ENCODE assay signal across 8 cellular contexts in the genomic region with DNA sequence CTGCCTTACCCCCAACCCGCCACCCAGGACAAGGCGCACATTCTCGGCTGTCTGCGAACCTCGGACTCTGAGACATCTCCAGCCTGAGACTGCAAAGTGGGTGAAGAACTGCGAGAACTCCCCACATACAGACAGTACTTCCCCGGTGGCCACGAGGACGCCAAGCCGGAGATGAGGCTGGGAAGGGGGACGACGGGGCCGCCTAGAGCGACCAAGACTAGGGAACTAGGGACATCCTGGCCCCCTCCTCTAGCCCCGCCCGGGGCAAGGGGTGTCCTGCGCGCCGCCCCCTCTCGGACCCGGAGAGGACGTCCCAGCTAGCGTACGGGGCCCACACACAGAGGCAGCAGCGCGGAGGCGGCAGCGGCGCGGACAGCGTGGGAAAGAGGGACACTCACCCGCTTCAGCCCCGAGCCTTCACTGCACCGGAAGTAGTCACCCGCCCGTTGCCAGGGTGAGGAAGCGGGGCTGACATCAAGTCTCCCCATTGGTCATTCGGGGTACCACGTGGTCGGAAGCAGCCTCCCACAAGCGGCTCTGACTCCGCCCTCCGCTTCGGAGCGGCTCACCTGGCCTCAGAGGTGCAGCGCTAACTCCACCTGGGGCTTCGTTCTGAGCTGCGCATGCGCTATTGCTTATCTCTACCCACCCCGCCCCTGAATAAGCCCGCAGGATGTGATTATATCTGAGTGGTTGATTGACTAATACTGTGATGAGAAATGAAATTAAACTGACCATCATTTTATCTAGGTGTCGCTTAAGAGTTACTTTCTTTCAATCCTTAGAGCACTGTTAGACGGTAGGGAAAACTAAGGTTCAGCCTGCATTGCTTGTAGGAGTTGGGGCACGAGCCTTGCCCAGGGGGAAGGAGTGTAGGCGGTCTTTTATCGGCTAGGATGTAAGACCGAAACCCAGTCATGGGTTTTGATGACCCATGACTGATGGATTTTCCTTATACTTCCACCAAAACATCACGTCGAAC. TPM values are rescaled to one million over a fixed set of nuclear protein-coding genes. Genes with fewer than 3 reads are reported as not detected.
DNase-seq lines count a peak whose midpoint lies in the region; ATAC-seq, FAIRE-seq and TF ChIP-seq lines count a peak whose summit lies in the region.

TASP1 (minus strand) TSS at position 437 of the 982 bp plus-strand sequence. CDS start 8,854 bp downstream, outside the sequence.

- H3K27me3 ChIP-seq in left ventricle myocardium inferior (ENCODE audit: low read depth): peaks cover 19% of the 10 kb centered on the region
- H3K27me3 ChIP-seq in prostate gland (replicated peaks; ENCODE audit: insufficient read depth): no peaks in the 10 kb centered on the region

- H3K36me3 ChIP-seq in left ventricle myocardium inferior (no peaks in the 10 kb centered on the region), prostate gland (no peaks in the 10 kb centered on the region), urinary bladder (ENCODE audit: insufficient read depth) (no peaks in the 10 kb centered on the region)

- TF ChIP-seq POLR2A in GM12892 (IDR thresholded peaks at IDR 0.05; ENCODE audit: low read depth, low read length): peak; percentile 77
- TF ChIP-seq POLR2A in prostate gland (IDR thresholded peaks at IDR 0.05): peak; percentile 69

- peak within 1 kb of the TSS; percentile 77 for H3K27ac ChIP-seq in left ventricle myocardium inferior (replicated peaks)
- H3K27ac ChIP-seq in prostate gland: peak within 1 kb of the TSS; percentile 71 to 75
- H3K27ac ChIP-seq in urinary bladder (ENCODE audit: low read depth): peak within 1 kb of the TSS; percentile 71

- intact Hi-C loops in left ventricle myocardium inferior (cut with micrococcal nuclease): no loop called here
- intact Hi-C loops in prostate gland (cut with DNase I): loop anchor here (10.0 kb wide), 1 partner anchor 96 kb away; no protein-coding TSS in a partner anchor

- TF ChIP-seq CTCF in left ventricle myocardium inferior (IDR thresholded peaks at IDR 0.05; ENCODE audit: borderline replicate concordance) (no peak), prostate gland (IDR thresholded peaks at IDR 0.05) (peak in 1 of 4 experiments; percentile 6)

- H3K4me1 ChIP-seq in left ventricle myocardium inferior (peaks cover 22% of the 10 kb centered on the region), prostate gland (replicated peaks) (no peaks in the 10 kb centered on the region), urinary bladder (ENCODE audit: insufficient read depth) (no peaks in the 10 kb centered on the region)

- peak; percentile 98 for FAIRE-seq in GM12892 (lab: Jason Lieb, UNC)

- peak; percentile 100 for ATAC-seq in HG02852 (IDR thresholded peaks at IDR 0.05; ENCODE audit: unreplicated experiment)

- DNase-seq in GM12892 (ENCODE audit: insufficient read length) (peak; percentile 83), NCI-H146 (lab: John Stamatoyannopoulos, UW) (peak; percentile 100), T-helper 1 cell (peak; percentile 93 to 98 (median 96)), amygdala (lab: John Stamatoyannopoulos, UW) (peak; percentile 22 to 97 (median 90)), left ventricle myocardium inferior (peak; percentile 94), prostate gland (ENCODE audit: low spot score) (peak; percentile 98)

- H3K9me3 ChIP-seq in left ventricle myocardium inferior (replicated peaks): no peaks in the 10 kb centered on the region
- H3K9me3 ChIP-seq in prostate gland: no peaks in the 10 kb centered on the region

- H3K4me3 ChIP-seq in left ventricle myocardium inferior (peak within 1 kb of the TSS; percentile 97), prostate gland (peak within 1 kb of the TSS; percentile 69 to 84), urinary bladder (ENCODE audit: low read depth, low read length) (peak within 1 kb of the TSS; percentile 72)

- WGBS in prostate gland: 3% methylated on average over 35 of the region's 59 CpGs
- 2% methylated on average over 59 of the region's 59 CpGs for whole genome bisulfite sequencing in urinary bladder

RNA-seq across cellular contexts. Expression of gene TASP1, which starts in this region (rescaled TPM):
- polyA plus RNA-seq in GM12892 (2012; ENCODE audit: missing spikeins): 9.7 TPM
- total RNA-seq in left ventricle myocardium inferior: 5.5 TPM
- 10 to 100 TPM in 1 of 2 donors, 1 to 10 TPM in 1; 9.3 to 14.2 TPM for total RNA-seq in prostate gland
- total RNA-seq in urinary bladder: 22.4 TPM
- polyA plus RNA-seq in urinary bladder: 11.0 TPM

Comparison
In these comparisons a context has a peak if more than half of its experiments do, and no peak if none do; other contexts are left out.
1. Peak in every context shown above with its lines: DNase-seq, ATAC-seq, H3K4me3 ChIP-seq and H3K27ac ChIP-seq.